22 cellular contexts compared by ENCODE assay signal in genomic region chr1:229209816-229210215, GRCh38.
A peak's percentile ranks its signal among the peaks of the same experiment; 100 is the strongest.
DNase-seq lines count a peak whose midpoint lies in the region; ATAC-seq, FAIRE-seq and TF ChIP-seq lines count a peak whose summit lies in the region.
"Had no signal": no experiment of that assay in that cellular context is flagged by ENCODE, and none has a peak within 500 bp of the region (broad histone marks: within the 10 kb centered on the region; RNA-seq: fewer than 3 reads in every experiment).

No MANE protein-coding gene starts in this region.

- no peaks in the 10 kb centered on the region for H3K9me3 ChIP-seq in K562 (replicated peaks; ENCODE audit: control insufficient read depth, insufficient read depth, low read depth, low read length)
- H3K9me3 ChIP-seq in liver (ENCODE audit: control insufficient read depth in 4 of 4, low read length in 3 of 4), result no peaks in the 10 kb centered on the region
- H3K9me3 ChIP-seq in testis, result no peaks in the 10 kb centered on the region
- H3K9me3 ChIP-seq: Peyer's patch, spleen had no signal

- no peaks in the 10 kb centered on the region for H3K4me1 Mint-ChIP-seq in chondrocyte (ENCODE audit: low read depth)
- H3K4me1 Mint-ChIP-seq: activated T-helper 17 cell treated with anti-CD3 and anti-CD28 coated beads, Interleukin-2, amount 50 U/mL, for 72 hours; naive B cell had no signal

- peaks cover 3% of the 10 kb centered on the region for H3K36me3 Mint-ChIP-seq in chondrocyte (ENCODE audit: low read depth)
- H3K36me3 Mint-ChIP-seq: CD8-positive, alpha-beta T cell; naive B cell had no signal

- POLR2A ChIA-PET in K562 (lab: Yijun Ruan, JAX), result no interaction called here

- 0% methylated on average over 4 of the region's 4 CpGs for WGBS in K562 (ENCODE audit: insufficient coverage, low coverage, missing lambda C conversion rate)
- 79% methylated on average over 4 of the region's 4 CpGs for WGBS in liver
- 32 to 46% methylated on average over 4 of the region's 4 CpGs for WGBS in testis, 2 donors

- H3K4me1 ChIP-seq in K562 (replicated peaks in 1 of 2; ENCODE audit: control insufficient read depth in 2 of 2, insufficient read depth in 2 of 2, low read length in 2 of 2) (peaks cover 0 to 4% of the 10 kb centered on the region in 2 experiments; a peak in 3 of 5 replicates), liver (ENCODE audit: control insufficient read depth in 4 of 4, insufficient read depth in 4 of 4, low read length in 3 of 4) (no peaks in the 10 kb centered on the region), testis (peaks cover 25% of the 10 kb centered on the region)
- H3K4me1 ChIP-seq: Peyer's patch, spleen had no signal

- H3K4me3 Mint-ChIP-seq in chondrocyte (ENCODE audit: unreplicated experiment), result no peak overlapping the region
- H3K4me3 Mint-ChIP-seq: activated T-helper 17 cell treated with anti-CD3 and anti-CD28 coated beads, Interleukin-2, amount 50 U/mL, for 72 hours; CD8-positive, alpha-beta T cell had no signal

- in situ Hi-C loops in K562 (cut with MboI), result no loop called here

- BruUV-seq in K562 (replicated peaks; lab: Mats Ljungman, UMichigan), result no TSS peak

- peaks cover 0 to 31% of the 10 kb centered on the region in 2 experiments; a peak in 4 of 5 replicates for H3K27me3 ChIP-seq in K562 (ENCODE audit: control insufficient read depth in 2 of 2, insufficient read depth in 2 of 2, low read length in 2 of 2)
- H3K27me3 ChIP-seq in liver (ENCODE audit: control insufficient read depth in 4 of 4, insufficient read depth in 4 of 4, low read length in 3 of 4), result no peaks in the 10 kb centered on the region
- H3K27me3 ChIP-seq in testis, result no peaks in the 10 kb centered on the region
- H3K27me3 ChIP-seq: Peyer's patch, spleen had no signal

- peaks cover 6% of the 10 kb centered on the region for H3K9me3 Mint-ChIP-seq in chondrocyte (ENCODE audit: low read depth)
- H3K9me3 Mint-ChIP-seq: activated T-helper 17 cell treated with anti-CD3 and anti-CD28 coated beads, Interleukin-2, amount 50 U/mL, for 72 hours; CD8-positive, alpha-beta T cell; naive B cell had no signal

- H3K9ac ChIP-seq in K562 (ENCODE audit: insufficient read depth in 1 of 2, low read depth in 2 of 2, low read length in 2 of 2), result no peak overlapping the region
- no peak overlapping the region for H3K9ac ChIP-seq in liver (ENCODE audit: low read depth in 1 of 2, low read length in 2 of 2)

- no peak for FAIRE-seq in K562 (lab: Jason Lieb, UNC)

- H4K20me1 ChIP-seq in K562 (replicated peaks; ENCODE audit: control insufficient read depth, insufficient read depth, low read length), result no peaks in the 10 kb centered on the region

- no peak overlapping the region for H3K27ac Mint-ChIP-seq in chondrocyte (ENCODE audit: unreplicated experiment)
- H3K27ac Mint-ChIP-seq: activated T-helper 17 cell treated with anti-CD3 and anti-CD28 coated beads, Interleukin-2, amount 50 U/mL, for 72 hours; CD8-positive, alpha-beta T cell had no signal

- no peak overlapping the region for H3K4me2 ChIP-seq in K562 (ENCODE audit: insufficient read depth, low read length)

- H3K27ac ChIP-seq in K562 (ENCODE audit: extremely low read depth, low read depth, low read length) (no peak overlapping the region), liver (ENCODE audit: low read depth in 1 of 2, low read length in 2 of 2) (no peak overlapping the region), testis (peak overlapping the region; percentile 29 to 53)
- H3K27ac ChIP-seq: Peyer's patch, SK-N-MC, spleen had no signal

- no peaks in the 10 kb centered on the region for H3K36me3 ChIP-seq in K562 (ENCODE audit: control insufficient read depth, insufficient read depth, low read length)
- no peaks in the 10 kb centered on the region for H3K36me3 ChIP-seq in liver (ENCODE audit: control insufficient read depth in 4 of 4, insufficient read depth in 3 of 4, low read depth in 1 of 4, low read length in 3 of 4)
- no peaks in the 10 kb centered on the region for H3K36me3 ChIP-seq in testis (ENCODE audit: low read depth, missing control alignments)
- H3K36me3 ChIP-seq: Peyer's patch, spleen had no signal

- H3K27me3 Mint-ChIP-seq in chondrocyte (ENCODE audit: low read depth), result peaks cover 32% of the 10 kb centered on the region
- H3K27me3 Mint-ChIP-seq: activated T-helper 17 cell treated with anti-CD3 and anti-CD28 coated beads, Interleukin-2, amount 50 U/mL, for 72 hours had no signal

- peaks cover 3% of the 10 kb centered on the region for H3K9me1 ChIP-seq in K562 (ENCODE audit: control insufficient read depth, insufficient read depth, low read length)

- ATAC-seq in left cardiac atrium (peak; percentile 35 to 77), left ventricle myocardium superior (no peak), K562 (no peak)
- ATAC-seq: CD8-positive, alpha-beta T cell; esophagus mucosa had no signal

- intact Hi-C loops in left cardiac atrium (cut with DNase I) (no loop called here), left ventricle myocardium superior (cut with micrococcal nuclease) (no loop called here), K562 (cut with micrococcal nuclease) (no loop called here), testis (cut with DNase I; ENCODE audit: low total_unique reads) (no loop called here)

- TF ChIP-seq RAD21 in K562 (CRISPR knock-in tag; conservative IDR thresholded peaks at IDR 0.05 in 1 of 2, IDR thresholded peaks at IDR 0.05 in 1 of 2), result no peak
- no peak for TF ChIP-seq RAD21 in liver (IDR thresholded peaks at IDR 0.05)

- DNase-seq in left cardiac atrium (peak; percentile 49), left ventricle myocardium superior (no peak), K562 (ENCODE audit: extremely low read depth in 1 of 4, low spot score in 3 of 4) (no peak), testis (peak; percentile 53), chondrocyte (ENCODE audit: low spot score) (no peak), GM03348 (ENCODE audit: low spot score) (no peak), MV-4-11 (lab: John Stamatoyannopoulos, UW) (no peak)
- DNase-seq: cerebellar nuclear complex; effector CD8-positive, alpha-beta T cell; glutamatergic neuron; naive B cell; NCI-H1417 treated with DMSO at 0.1 percent for 48 hours; NCI-H2171; Peyer's patch; spleen; T-helper 9 cell had no signal

- CTCF ChIA-PET in K562 (lab: Yijun Ruan, JAX; ENCODE audit: low intra/inter-chr PET ratio), result no interaction called here

- no peak for TF ChIP-seq POLR2A in K562 (conservative IDR thresholded peaks at IDR 0.05)
- TF ChIP-seq POLR2A in testis (IDR thresholded peaks at IDR 0.05), result no peak

- no peak for TF ChIP-seq EP300 in K562 (IDR thresholded peaks at IDR 0.05; ENCODE audit: low read length)

- H3K4me3 ChIP-seq in K562, result no peak overlapping the region
- no peak overlapping the region for H3K4me3 ChIP-seq in liver (ENCODE audit: low read depth in 1 of 3, low read length in 3 of 3)
- no peak overlapping the region for H3K4me3 ChIP-seq in testis
- H3K4me3 ChIP-seq: lung, Peyer's patch, SK-N-MC, spleen had no signal

- no peaks in the 10 kb centered on the region for H3K79me2 ChIP-seq in K562 (ENCODE audit: control insufficient read depth, insufficient read depth, low read length)

- H2AFZ ChIP-seq in K562 (ENCODE audit: low read depth, low read length), result no peak overlapping the region

- no peak for TF ChIP-seq CTCF in K562 (IDR thresholded peaks at IDR 0.05 in 2 of 3, conservative IDR thresholded peaks at IDR 0.05 in 1 of 3; ENCODE audit: insufficient read depth in 2 of 3, low read depth in 1 of 3, low read length in 3 of 3)
- TF ChIP-seq CTCF in liver (IDR thresholded peaks at IDR 0.05; ENCODE audit: low read depth, low read length, missing input control), result no peak
- TF ChIP-seq CTCF in testis (IDR thresholded peaks at IDR 0.05), result no peak
- TF ChIP-seq CTCF in chondrocyte (IDR thresholded peaks at IDR 0.05), result no peak

TF ChIP-seq in K562, 482 proteins besides CTCF, POLR2A, EP300 and RAD21:
- TF ChIP-seq ZFP1 (CRISPR knock-in tag; IDR thresholded peaks at IDR 0.05), result no peak
- TF ChIP-seq RBM22 (IDR thresholded peaks at IDR 0.05; ENCODE audit: low read depth, low read length, poor library complexity, severe bottlenecking), result no peak
- no peak for TF ChIP-seq ZBTB9 (CRISPR knock-in tag; IDR thresholded peaks at IDR 0.05)
- no peak for TF ChIP-seq HIVEP1 (CRISPR knock-in tag; IDR thresholded peaks at IDR 0.05)
- peak; percentile 33; the same call in 1 of the 2 replicates for TF ChIP-seq FOSL1 (tag; conservative IDR thresholded peaks at IDR 0.05)
- no peak for TF ChIP-seq SP2 (IDR thresholded peaks at IDR 0.05; ENCODE audit: extremely low read depth, low read depth, low read length, poor library complexity, severe bottlenecking)
- no peak for TF ChIP-seq HDAC6 (IDR thresholded peaks at IDR 0.05; ENCODE audit: low read depth, low read length)

TF ChIP-seq in liver, 16 proteins besides CTCF, POLR2A, EP300 and RAD21:
- TF ChIP-seq, protein P1, sequence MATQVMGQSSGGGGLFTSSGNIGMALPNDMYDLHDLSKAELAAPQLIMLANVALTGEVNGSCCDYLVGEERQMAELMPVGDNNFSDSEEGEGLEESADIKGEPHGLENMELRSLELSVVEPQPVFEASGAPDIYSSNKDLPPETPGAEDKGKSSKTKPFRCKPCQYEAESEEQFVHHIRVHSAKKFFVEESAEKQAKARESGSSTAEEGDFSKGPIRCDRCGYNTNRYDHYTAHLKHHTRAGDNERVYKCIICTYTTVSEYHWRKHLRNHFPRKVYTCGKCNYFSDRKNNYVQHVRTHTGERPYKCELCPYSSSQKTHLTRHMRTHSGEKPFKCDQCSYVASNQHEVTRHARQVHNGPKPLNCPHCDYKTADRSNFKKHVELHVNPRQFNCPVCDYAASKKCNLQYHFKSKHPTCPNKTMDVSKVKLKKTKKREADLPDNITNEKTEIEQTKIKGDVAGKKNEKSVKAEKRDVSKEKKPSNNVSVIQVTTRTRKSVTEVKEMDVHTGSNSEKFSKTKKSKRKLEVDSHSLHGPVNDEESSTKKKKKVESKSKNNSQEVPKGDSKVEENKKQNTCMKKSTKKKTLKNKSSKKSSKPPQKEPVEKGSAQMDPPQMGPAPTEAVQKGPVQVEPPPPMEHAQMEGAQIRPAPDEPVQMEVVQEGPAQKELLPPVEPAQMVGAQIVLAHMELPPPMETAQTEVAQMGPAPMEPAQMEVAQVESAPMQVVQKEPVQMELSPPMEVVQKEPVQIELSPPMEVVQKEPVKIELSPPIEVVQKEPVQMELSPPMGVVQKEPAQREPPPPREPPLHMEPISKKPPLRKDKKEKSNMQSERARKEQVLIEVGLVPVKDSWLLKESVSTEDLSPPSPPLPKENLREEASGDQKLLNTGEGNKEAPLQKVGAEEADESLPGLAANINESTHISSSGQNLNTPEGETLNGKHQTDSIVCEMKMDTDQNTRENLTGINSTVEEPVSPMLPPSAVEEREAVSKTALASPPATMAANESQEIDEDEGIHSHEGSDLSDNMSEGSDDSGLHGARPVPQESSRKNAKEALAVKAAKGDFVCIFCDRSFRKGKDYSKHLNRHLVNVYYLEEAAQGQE (IDR thresholded peaks at IDR 0.05), result no peak
- peak; percentile 45 for TF ChIP-seq NR2F2 (IDR thresholded peaks at IDR 0.05)

Comparison
In these comparisons a context has a peak if more than half of its experiments do, and no peak if none do; other contexts are left out.
1. ATAC-seq: peak in left cardiac atrium (2 of 2); none in left ventricle myocardium superior (single experiment) and K562 (single experiment).
2. DNase-seq: peak in left cardiac atrium (single experiment) and testis (single experiment); none in left ventricle myocardium superior (single experiment), K562 (0 of 4), chondrocyte (single experiment), GM03348 (single experiment) and MV-4-11 (single experiment).
3. H3K27ac ChIP-seq: peak in testis (2 of 2); none in K562 (single experiment) and liver (0 of 2).